13 cellular contexts compared by ENCODE assay signal in the genomic region with DNA sequence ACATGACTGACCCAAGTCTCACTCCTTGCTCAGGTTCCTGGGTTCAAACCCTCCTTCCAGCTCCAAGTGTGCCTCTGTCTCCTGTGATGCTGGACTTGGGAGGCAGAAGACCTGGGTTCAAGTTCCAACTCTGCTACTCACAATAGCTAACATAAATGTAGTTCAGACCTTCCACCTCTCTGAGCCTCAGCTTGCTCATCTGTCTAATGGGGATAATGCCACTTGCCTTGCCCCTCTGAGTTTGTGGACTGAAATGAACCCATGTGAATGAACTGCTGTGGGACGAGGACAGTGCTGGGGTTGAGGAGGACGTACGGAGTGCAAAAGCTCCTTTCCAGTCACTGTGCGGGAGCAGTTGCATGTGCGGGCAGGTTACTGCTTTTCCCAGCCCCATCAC.
"Had no signal": no experiment of that assay in that cellular context is flagged by ENCODE, and none has a peak within 500 bp of the region (broad histone marks: within the 10 kb centered on the region; RNA-seq: fewer than 3 reads in every experiment).

No MANE protein-coding gene starts in this region.

- ATAC-seq: activated T-helper 17 cell treated with anti-CD3 and anti-CD28 coated beads, Interleukin-2, amount 50 U/mL, for 72 hours; foreskin keratinocyte; naive thymus-derived CD8-positive, alpha-beta T cell; stimulated activated naive CD8-positive, alpha-beta T cell treated with anti-CD3 and anti-CD28 coated beads, Interleukin-15, Interleukin-2, amounts not matched to agents 100 U/mL and 50 U/mL, for 24 hours had no signal

- H3K27ac ChIP-seq: foreskin keratinocyte had no signal

- H3K9me3 ChIP-seq: upper lobe of left lung had no signal

- H3K27me3 ChIP-seq: foreskin keratinocyte, upper lobe of left lung had no signal

- DNase-seq: activated CD4-positive, CD25-positive, alpha-beta regulatory T cell treated with anti-CD3 and anti-CD28 coated beads, Interleukin-2, amount 50 U/mL, for 72 hours; activated naive CD4-positive, alpha-beta T cell treated with anti-CD3 and anti-CD28 coated beads, Interleukin-2, amount 50 U/mL, for 16 hours; caudate nucleus; effector CD8-positive, alpha-beta T cell; foreskin keratinocyte; naive thymus-derived CD8-positive, alpha-beta T cell; stimulated activated CD4-positive, alpha-beta T cell treated with anti-CD3 and anti-CD28 coated beads, Interleukin-15, amount 100 ng/mL, for 24 hours; stimulated activated CD4-positive, alpha-beta T cell treated with anti-CD3 and anti-CD28 coated beads, Interleukin-4, amount 100 ng/mL, for 24 hours; stimulated activated naive CD8-positive, alpha-beta T cell treated with anti-CD3 and anti-CD28 coated beads, Interleukin-15, Interleukin-2, amounts not matched to agents 100 U/mL and 50 U/mL, for 24 hours; SW 1271; upper lobe of left lung had no signal

- H3K4me3 ChIP-seq: lung, upper lobe of left lung had no signal
